In genomic region chr17:55996826-55997225, GRCh38 we compare ENCODE assay signal across 23 cellular contexts.
DNase-seq lines count a peak whose midpoint lies in the region; ATAC-seq and TF ChIP-seq lines count a peak whose summit lies in the region.
"Had no signal": no experiment of that assay in that cellular context is flagged by ENCODE, and none has a peak within 500 bp of the region (broad histone marks: within the 10 kb centered on the region; RNA-seq: fewer than 3 reads in every experiment).

No MANE protein-coding gene starts in this region.

- WGBS in endodermal cell (ENCODE audit: insufficient coverage in 1 of 2, insufficient read length in 1 of 2), 2 experiments: 82 to 100% methylated on average over 2 of the region's 2 CpGs
- 92% methylated on average over 2 of the region's 2 CpGs for WGBS in smooth muscle cell (ENCODE audit: low lambda C conversion rate)

- H3K4me1 Mint-ChIP-seq in endodermal cell: no peaks in the 10 kb centered on the region
- H3K4me1 Mint-ChIP-seq: central memory CD8-positive, alpha-beta T cell; nephron had no signal

- no peak overlapping the region for H3K4me3 Mint-ChIP-seq in endodermal cell
- H3K4me3 Mint-ChIP-seq: CD8-positive, alpha-beta T cell; central memory CD8-positive, alpha-beta T cell; nephron; stimulated activated naive CD8-positive, alpha-beta T cell treated with anti-CD3 and anti-CD28 coated beads, Interleukin-15, amount 100 ng/mL, for 72 hours; T-helper 2 cell treated with Interferon-gamma antibody and Interleukin-4, amounts not matched to agents 5 μg/mL and 100 μg/mL, for 36 hours had no signal

- H3K4me3 ChIP-seq in endodermal cell (ENCODE audit: low read length): no peak overlapping the region
- H3K4me3 ChIP-seq in smooth muscle cell: no peak overlapping the region
- H3K4me3 ChIP-seq: vagina had no signal

- no peak overlapping the region for H3K27ac Mint-ChIP-seq in endodermal cell
- H3K27ac Mint-ChIP-seq: CD8-positive, alpha-beta T cell; nephron; stimulated activated naive CD8-positive, alpha-beta T cell treated with anti-CD3 and anti-CD28 coated beads, Interleukin-15, amount 100 ng/mL, for 72 hours; T-helper 2 cell treated with Interferon-gamma antibody and Interleukin-4, amounts not matched to agents 5 μg/mL and 100 μg/mL, for 36 hours had no signal

- no peaks in the 10 kb centered on the region for H3K27me3 Mint-ChIP-seq in endodermal cell (ENCODE audit: insufficient read depth)
- H3K27me3 Mint-ChIP-seq: central memory CD8-positive, alpha-beta T cell; stimulated activated naive CD8-positive, alpha-beta T cell treated with anti-CD3 and anti-CD28 coated beads, Interleukin-15, amount 100 ng/mL, for 72 hours had no signal

- peak; percentile 36 for TF ChIP-seq CTCF in endodermal cell (conservative IDR thresholded peaks at IDR 0.05)
- TF ChIP-seq CTCF in smooth muscle cell (IDR thresholded peaks at IDR 0.05; ENCODE audit: borderline replicate concordance, insufficient read depth, poor library complexity, severe bottlenecking): peak; percentile 15

- H3K79me2 ChIP-seq in smooth muscle cell (ENCODE audit: low read depth): no peaks in the 10 kb centered on the region

- H4K20me1 ChIP-seq in smooth muscle cell (ENCODE audit: low read depth): no peaks in the 10 kb centered on the region

- peaks cover 32% of the 10 kb centered on the region for H3K9me3 Mint-ChIP-seq in endodermal cell
- H3K9me3 Mint-ChIP-seq: central memory CD8-positive, alpha-beta T cell had no signal

- H3K9me3 ChIP-seq in endodermal cell (ENCODE audit: control insufficient read depth, low read length) (peaks cover 13% of the 10 kb centered on the region), smooth muscle cell (replicated peaks; ENCODE audit: low read depth) (no peaks in the 10 kb centered on the region)
- H3K9me3 ChIP-seq: vagina had no signal

- no peak overlapping the region for H2AFZ ChIP-seq in smooth muscle cell (ENCODE audit: low read depth)

- H3K36me3 ChIP-seq in endodermal cell (ENCODE audit: control insufficient read depth, insufficient read depth, low read length) (no peaks in the 10 kb centered on the region), smooth muscle cell (ENCODE audit: low read depth) (no peaks in the 10 kb centered on the region)
- H3K36me3 ChIP-seq: vagina had no signal

- no peak overlapping the region for H3K4me2 ChIP-seq in smooth muscle cell

- DNase-seq in NCI-H82 (lab: John Stamatoyannopoulos, UW): peak; percentile 11
- no peak for DNase-seq in NCI-H82 treated with DMSO at 0.1 percent for 48 hours (lab: John Stamatoyannopoulos, UW; ENCODE audit: unreplicated experiment)
- DNase-seq in NCI-H524 (lab: John Stamatoyannopoulos, UW): peak; percentile 14 to 39
- no peak for DNase-seq in endodermal cell
- DNase-seq in smooth muscle cell (lab: John Stamatoyannopoulos, UW; ENCODE audit: unreplicated experiment): no peak
- no peak for DNase-seq in GF-D8 (lab: John Stamatoyannopoulos, UW)
- no peak for DNase-seq in germinal center (ENCODE audit: low spot score)
- DNase-seq: ACHN; activated CD4-positive, CD25-positive, alpha-beta regulatory T cell treated with anti-CD3 and anti-CD28 coated beads, Interleukin-2, amount 50 U/mL, for 72 hours; activated effector memory CD4-positive, alpha-beta T cell treated with Interleukin-2 at 50 U/mL for 16 hours; amygdala; CD8-positive, alpha-beta T cell; effector CD8-positive, alpha-beta T cell; NCI-H1048; NK-92 treated with Interleukin-12 subunit alpha and Interleukin-12 subunit beta, amount 100 ng/mL, for 24 hours; retina; SHP77; stimulated activated naive CD8-positive, alpha-beta T cell treated with anti-CD3 and anti-CD28 coated beads, Interleukin-15, amount 100 ng/mL, for 72 hours had no signal

- H3K36me3 Mint-ChIP-seq in endodermal cell (ENCODE audit: low read depth): no peaks in the 10 kb centered on the region
- H3K36me3 Mint-ChIP-seq: CD8-positive, alpha-beta T cell had no signal

- no peak for ATAC-seq in GM19455 (IDR thresholded peaks at IDR 0.05; ENCODE audit: unreplicated experiment)
- ATAC-seq: CD8-positive, alpha-beta T cell; stimulated activated naive CD8-positive, alpha-beta T cell treated with anti-CD3 and anti-CD28 coated beads, Interleukin-15, amount 100 ng/mL, for 72 hours had no signal

- H3K4me1 ChIP-seq in endodermal cell (ENCODE audit: control insufficient read depth, insufficient read depth, low read length): no peaks in the 10 kb centered on the region
- H3K4me1 ChIP-seq in smooth muscle cell (ENCODE audit: low read depth): no peaks in the 10 kb centered on the region
- H3K4me1 ChIP-seq: vagina had no signal

- H3F3A ChIP-seq in smooth muscle cell (ENCODE audit: low read depth): no peaks in the 10 kb centered on the region

- H3K27me3 ChIP-seq in endodermal cell (ENCODE audit: control insufficient read depth, insufficient read depth, low read length, poor library complexity, severe bottlenecking) (no peaks in the 10 kb centered on the region), smooth muscle cell (ENCODE audit: low read depth) (no peaks in the 10 kb centered on the region)
- H3K27me3 ChIP-seq: vagina had no signal

- H3K27ac ChIP-seq in endodermal cell (ENCODE audit: low read depth, low read length): no peak overlapping the region
- no peak overlapping the region for H3K27ac ChIP-seq in smooth muscle cell (ENCODE audit: low read depth)
- H3K27ac ChIP-seq: vagina had no signal

- H3K9ac ChIP-seq in endodermal cell (ENCODE audit: extremely low read depth, low read length, poor library complexity, severe bottlenecking) (no peak overlapping the region), smooth muscle cell (ENCODE audit: low read depth) (no peak overlapping the region)

Comparison
In these comparisons a context has a peak if more than half of its experiments do, and no peak if none do; other contexts are left out.
1. DNase-seq: peak in NCI-H82 (single experiment) and NCI-H524 (2 of 2); none in NCI-H82 treated with DMSO at 0.1 percent for 48 hours (single experiment), endodermal cell (single experiment), smooth muscle cell (single experiment), GF-D8 (single experiment) and germinal center (single experiment).